ENCODE assay signal across 1 cellular context in genomic region chr7:100088621-100089457, GRCh38.
TF ChIP-seq lines count a peak whose summit lies in the region.

Gene COPS6 (plus strand): TSS chr7:100088969. CDS start chr7:100088991, 22 bp downstream.

TF ChIP-seq in GM12878, 131 proteins besides CTCF, POLR2A, EP300 and RAD21 (continued from another document):
- TF ChIP-seq ZBTB33 (IDR thresholded peaks at IDR 0.05) = no peak
- TF ChIP-seq PML (IDR thresholded peaks at IDR 0.05; ENCODE audit: low read length) = peak; percentile 56; the same call in 1 of the 2 replicates
- peak; percentile 98 for TF ChIP-seq ZNF687 (IDR thresholded peaks at IDR 0.05)
- TF ChIP-seq POLR2AphosphoS2 (IDR thresholded peaks at IDR 0.05; ENCODE audit: low read depth, low read length) = peak; percentile 85
- no peak; the same call in 1 of the 2 replicates for TF ChIP-seq MXI1 (IDR thresholded peaks at IDR 0.05; ENCODE audit: low read depth, low read length)
- TF ChIP-seq PKNOX1 (IDR thresholded peaks at IDR 0.05) = no peak
- TF ChIP-seq, protein P1, sequence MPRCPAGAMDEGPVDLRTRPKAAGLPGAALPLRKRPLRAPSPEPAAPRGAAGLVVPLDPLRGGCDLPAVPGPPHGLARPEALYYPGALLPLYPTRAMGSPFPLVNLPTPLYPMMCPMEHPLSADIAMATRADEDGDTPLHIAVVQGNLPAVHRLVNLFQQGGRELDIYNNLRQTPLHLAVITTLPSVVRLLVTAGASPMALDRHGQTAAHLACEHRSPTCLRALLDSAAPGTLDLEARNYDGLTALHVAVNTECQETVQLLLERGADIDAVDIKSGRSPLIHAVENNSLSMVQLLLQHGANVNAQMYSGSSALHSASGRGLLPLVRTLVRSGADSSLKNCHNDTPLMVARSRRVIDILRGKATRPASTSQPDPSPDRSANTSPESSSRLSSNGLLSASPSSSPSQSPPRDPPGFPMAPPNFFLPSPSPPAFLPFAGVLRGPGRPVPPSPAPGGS (IDR thresholded peaks at IDR 0.05; ENCODE audit: borderline replicate concordance, insufficient read depth, low read depth, low read length, poor library complexity, severe bottlenecking) = peak; percentile 24
- peak; percentile 67 for TF ChIP-seq KLF5 (IDR thresholded peaks at IDR 0.05; ENCODE audit: partially characterized antibody)
- no peak; the same call in 1 of the 2 replicates for TF ChIP-seq ELK1 (IDR thresholded peaks at IDR 0.05; ENCODE audit: low read depth, low read length)
- TF ChIP-seq SREBF2 (IDR thresholded peaks at IDR 0.05; ENCODE audit: low read length) = no peak
- no peak for TF ChIP-seq CHD4 (IDR thresholded peaks at IDR 0.05)
- TF ChIP-seq LARP7 (IDR thresholded peaks at IDR 0.05) = peak; percentile 80
- no peak for TF ChIP-seq KAT2A (conservative IDR thresholded peaks at IDR 0.05; ENCODE audit: control insufficient read depth, low read depth, low read length)
- no peak for TF ChIP-seq CHD2 (IDR thresholded peaks at IDR 0.05; ENCODE audit: borderline replicate concordance, low read depth, low read length)
- TF ChIP-seq, protein P2, sequence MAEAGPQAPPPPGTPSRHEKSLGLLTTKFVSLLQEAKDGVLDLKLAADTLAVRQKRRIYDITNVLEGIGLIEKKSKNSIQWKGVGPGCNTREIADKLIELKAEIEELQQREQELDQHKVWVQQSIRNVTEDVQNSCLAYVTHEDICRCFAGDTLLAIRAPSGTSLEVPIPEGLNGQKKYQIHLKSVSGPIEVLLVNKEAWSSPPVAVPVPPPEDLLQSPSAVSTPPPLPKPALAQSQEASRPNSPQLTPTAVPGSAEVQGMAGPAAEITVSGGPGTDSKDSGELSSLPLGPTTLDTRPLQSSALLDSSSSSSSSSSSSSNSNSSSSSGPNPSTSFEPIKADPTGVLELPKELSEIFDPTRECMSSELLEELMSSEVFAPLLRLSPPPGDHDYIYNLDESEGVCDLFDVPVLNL (IDR thresholded peaks at IDR 0.05; ENCODE audit: low read depth, low read length) = no peak
- TF ChIP-seq CREB1 (IDR thresholded peaks at IDR 0.05; ENCODE audit: low read depth) = peak; percentile 55
- TF ChIP-seq CBFB (IDR thresholded peaks at IDR 0.05; ENCODE audit: low read depth) = 0 out of 2 replicates have a peak, but pooled peaks have one; percentile 25
- TF ChIP-seq, protein P3, sequence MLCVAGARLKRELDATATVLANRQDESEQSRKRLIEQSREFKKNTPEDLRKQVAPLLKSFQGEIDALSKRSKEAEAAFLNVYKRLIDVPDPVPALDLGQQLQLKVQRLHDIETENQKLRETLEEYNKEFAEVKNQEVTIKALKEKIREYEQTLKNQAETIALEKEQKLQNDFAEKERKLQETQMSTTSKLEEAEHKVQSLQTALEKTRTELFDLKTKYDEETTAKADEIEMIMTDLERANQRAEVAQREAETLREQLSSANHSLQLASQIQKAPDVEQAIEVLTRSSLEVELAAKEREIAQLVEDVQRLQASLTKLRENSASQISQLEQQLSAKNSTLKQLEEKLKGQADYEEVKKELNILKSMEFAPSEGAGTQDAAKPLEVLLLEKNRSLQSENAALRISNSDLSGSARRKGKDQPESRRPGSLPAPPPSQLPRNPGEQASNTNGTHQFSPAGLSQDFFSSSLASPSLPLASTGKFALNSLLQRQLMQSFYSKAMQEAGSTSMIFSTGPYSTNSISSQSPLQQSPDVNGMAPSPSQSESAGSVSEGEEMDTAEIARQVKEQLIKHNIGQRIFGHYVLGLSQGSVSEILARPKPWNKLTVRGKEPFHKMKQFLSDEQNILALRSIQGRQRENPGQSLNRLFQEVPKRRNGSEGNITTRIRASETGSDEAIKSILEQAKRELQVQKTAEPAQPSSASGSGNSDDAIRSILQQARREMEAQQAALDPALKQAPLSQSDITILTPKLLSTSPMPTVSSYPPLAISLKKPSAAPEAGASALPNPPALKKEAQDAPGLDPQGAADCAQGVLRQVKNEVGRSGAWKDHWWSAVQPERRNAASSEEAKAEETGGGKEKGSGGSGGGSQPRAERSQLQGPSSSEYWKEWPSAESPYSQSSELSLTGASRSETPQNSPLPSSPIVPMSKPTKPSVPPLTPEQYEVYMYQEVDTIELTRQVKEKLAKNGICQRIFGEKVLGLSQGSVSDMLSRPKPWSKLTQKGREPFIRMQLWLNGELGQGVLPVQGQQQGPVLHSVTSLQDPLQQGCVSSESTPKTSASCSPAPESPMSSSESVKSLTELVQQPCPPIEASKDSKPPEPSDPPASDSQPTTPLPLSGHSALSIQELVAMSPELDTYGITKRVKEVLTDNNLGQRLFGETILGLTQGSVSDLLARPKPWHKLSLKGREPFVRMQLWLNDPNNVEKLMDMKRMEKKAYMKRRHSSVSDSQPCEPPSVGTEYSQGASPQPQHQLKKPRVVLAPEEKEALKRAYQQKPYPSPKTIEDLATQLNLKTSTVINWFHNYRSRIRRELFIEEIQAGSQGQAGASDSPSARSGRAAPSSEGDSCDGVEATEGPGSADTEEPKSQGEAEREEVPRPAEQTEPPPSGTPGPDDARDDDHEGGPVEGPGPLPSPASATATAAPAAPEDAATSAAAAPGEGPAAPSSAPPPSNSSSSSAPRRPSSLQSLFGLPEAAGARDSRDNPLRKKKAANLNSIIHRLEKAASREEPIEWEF (IDR thresholded peaks at IDR 0.05; ENCODE audit: insufficient replicate concordance, low read depth, low read length) = no peak
- no peak for TF ChIP-seq NFYA (IDR thresholded peaks at IDR 0.05; ENCODE audit: borderline replicate concordance, low read depth, low read length)
- TF ChIP-seq RCOR1 (conservative IDR thresholded peaks at IDR 0.05; ENCODE audit: low read depth, low read length) = no peak
- TF ChIP-seq GABPA (IDR thresholded peaks at IDR 0.05; ENCODE audit: low read depth) = no peak
- peak; percentile 64; the same call in 1 of the 2 replicates for TF ChIP-seq BACH1 (IDR thresholded peaks at IDR 0.05; ENCODE audit: borderline replicate concordance)
- no peak for TF ChIP-seq IRF4 (IDR thresholded peaks at IDR 0.05; ENCODE audit: low read depth, low read length)
- peak; percentile 88; the same call in 1 of the 2 replicates for TF ChIP-seq TAF1 (IDR thresholded peaks at IDR 0.05; ENCODE audit: borderline replicate concordance, low read depth, low read length)
- no peak for TF ChIP-seq SMAD1 (IDR thresholded peaks at IDR 0.05; ENCODE audit: low read depth, partially characterized antibody)
- TF ChIP-seq ZBTB40 (IDR thresholded peaks at IDR 0.05; ENCODE audit: borderline replicate concordance) = no peak
- TF ChIP-seq ZNF622 (IDR thresholded peaks at IDR 0.05) = no peak
- no peak for TF ChIP-seq E4F1 (IDR thresholded peaks at IDR 0.05; ENCODE audit: borderline replicate concordance, partially characterized antibody)
- TF ChIP-seq ZNF24 (IDR thresholded peaks at IDR 0.05) = peak; percentile 42; the same call in 1 of the 2 replicates
- TF ChIP-seq SPI1 (IDR thresholded peaks at IDR 0.05; ENCODE audit: borderline replicate concordance, insufficient read depth, low read depth, low read length) = no peak
- no peak for TF ChIP-seq CBX5 (IDR thresholded peaks at IDR 0.05; ENCODE audit: low read depth)
